ENCODE assay signal across 8 cellular contexts in genomic region chr1:27555700-27556424, GRCh38. TPM values are rescaled to one million over a fixed set of nuclear protein-coding genes. Genes with fewer than 3 reads are reported as not detected.
DNase-seq lines count a peak whose midpoint lies in the region; ATAC-seq and TF ChIP-seq lines count a peak whose summit lies in the region.

No MANE protein-coding gene starts in this region.

- whole genome bisulfite sequencing in psoas muscle, 3 donors, result 10 to 21% (median 20%) methylated on average over 9 to 12 of the region's 12 CpGs

- H3K27me3 ChIP-seq in PC-3 (ENCODE audit: low read length) (no peaks in the 10 kb centered on the region), psoas muscle (ENCODE audit: insufficient read depth in 3 of 3, low read length in 2 of 3) (no peaks in the 10 kb centered on the region), SJCRH30 (no peaks in the 10 kb centered on the region)

- H3K9me3 Mint-ChIP-seq in endothelial cell (ENCODE audit: unreplicated experiment), result no peaks in the 10 kb centered on the region

- H3K36me3 Mint-ChIP-seq in endothelial cell (ENCODE audit: low read depth, unreplicated experiment), result peaks cover 15% of the 10 kb centered on the region

- H3F3A ChIP-seq in PC-3 (ENCODE audit: low read length, unreplicated experiment), result peaks cover 3% of the 10 kb centered on the region

- no peaks in the 10 kb centered on the region for H4K20me1 ChIP-seq in PC-3 (ENCODE audit: low read length)

- no peak for TF ChIP-seq CTCF in PC-3 (conservative IDR thresholded peaks at IDR 0.05; ENCODE audit: low read depth, low read length)
- no peak for TF ChIP-seq CTCF in endothelial cell (IDR thresholded peaks at IDR 0.05; ENCODE audit: unreplicated experiment)
- TF ChIP-seq CTCF in psoas muscle (IDR thresholded peaks at IDR 0.05), result no peak

- H3K27ac ChIP-seq in PC-3 (ENCODE audit: low read length) (peak overlapping the region; percentile 14; the same call in 1 of the 2 replicates), psoas muscle (peak overlapping the region; percentile 90), SJCRH30 (no peak overlapping the region)

- BruUV-seq in PC-3 (replicated peaks; lab: Mats Ljungman, UMichigan), result no TSS peak

- H3K4me1 Mint-ChIP-seq in endothelial cell (ENCODE audit: unreplicated experiment), result peaks cover 27% of the 10 kb centered on the region

- intact Hi-C loops in PC-3 (cut with micrococcal nuclease) (loop anchor here (5.0 to 10.0 kb wide), 2 partner anchors 106 to 141 kb away; no protein-coding TSS in a partner anchor), psoas muscle (cut with DNase I) (loop anchor here in 1 of 2 donors (5.0 kb wide), 1 partner anchor 46 kb away; the partner anchor contains the start of gene AHDC1)

- peak overlapping the region; percentile 22; the same call in 1 of the 2 replicates for H3K4me2 ChIP-seq in PC-3 (ENCODE audit: low read length)

- peaks cover 19% of the 10 kb centered on the region; the same call in 1 of the 2 replicates for H3K36me3 ChIP-seq in PC-3 (ENCODE audit: low read depth, low read length)
- H3K36me3 ChIP-seq in psoas muscle (ENCODE audit: insufficient read depth in 1 of 2, low read depth in 1 of 2), result peaks cover 0 to 53% of the 10 kb centered on the region in 2 donors
- H3K36me3 ChIP-seq in SJCRH30, result peaks cover 60% of the 10 kb centered on the region

- H3K9ac ChIP-seq in PC-3 (ENCODE audit: low read length), result 0 out of 2 replicates have a peak overlapping the region, but pooled peaks have one; percentile 6

- no peak overlapping the region for H2AFZ ChIP-seq in PC-3 (ENCODE audit: low read length)

- H3K4me1 ChIP-seq in PC-3 (ENCODE audit: insufficient read depth, low read length), result peaks cover 21% of the 10 kb centered on the region
- peaks cover 59% of the 10 kb centered on the region for H3K4me1 ChIP-seq in psoas muscle
- H3K4me1 ChIP-seq in SJCRH30, result peaks cover 38% of the 10 kb centered on the region

- H3K4me3 Mint-ChIP-seq in endothelial cell (ENCODE audit: unreplicated experiment), result peak overlapping the region; percentile 83

- peaks cover 10% of the 10 kb centered on the region for H3K79me2 ChIP-seq in PC-3 (ENCODE audit: low read length)

- H3K9me2 ChIP-seq in PC-3 (replicated peaks; ENCODE audit: low read length), result no peaks in the 10 kb centered on the region

- DNase-seq in EL (peak; percentile 43), PC-3 (no peak), endothelial cell (ENCODE audit: low spot score) (no peak), psoas muscle (peak; percentile 62 to 74), SJCRH30 (no peak), occipital lobe (lab: John Stamatoyannopoulos, UW) (no peak)
- DNase-seq in stimulated activated naive CD4-positive, alpha-beta T cell treated with Interleukin-2 at 50 U/mL for 16 hours (lab: John Stamatoyannopoulos, UW), result no peak

- H3K9me3 ChIP-seq in PC-3 (ENCODE audit: low read length), result no peaks in the 10 kb centered on the region
- no peaks in the 10 kb centered on the region for H3K9me3 ChIP-seq in psoas muscle
- H3K9me3 ChIP-seq in SJCRH30 (replicated peaks), result no peaks in the 10 kb centered on the region

- POLR2A ChIA-PET in PC-3 (lab: Charles Lee; ENCODE audit: unreplicated experiment), result no interaction called here

- H3K27me3 Mint-ChIP-seq in endothelial cell (ENCODE audit: unreplicated experiment), result peaks cover 6% of the 10 kb centered on the region

- ATAC-seq in PC-3, result no peak
- ATAC-seq in psoas muscle, result no peak
- no peak for ATAC-seq in HG02588 (IDR thresholded peaks at IDR 0.05; ENCODE audit: unreplicated experiment)

- CTCF ChIA-PET in PC-3 (lab: Charles Lee), result interaction anchor here (0.5 to 2.5 kb wide), 8 partner anchors 13 to 150 kb away, joined by 3 to 30 read pairs (median 11); partner anchors contain the start of gene AHDC1

- H3K27ac Mint-ChIP-seq in endothelial cell (ENCODE audit: unreplicated experiment), result peak overlapping the region; percentile 79

- no peak overlapping the region for H3K4me3 ChIP-seq in PC-3 (ENCODE audit: low read length)
- peak overlapping the region; percentile 11 for H3K4me3 ChIP-seq in psoas muscle
- H3K4me3 ChIP-seq in SJCRH30, result no peak overlapping the region

RNA-seq across cellular contexts. Expression of gene AHDC1, which starts 48.1 kb away (rescaled TPM):
- total RNA-seq in PC-3 (2014; rRNA removed) (15.2 and 20.4 TPM in 2 replicates), endothelial cell (ENCODE audit: unreplicated experiment) (48.0 TPM), psoas muscle (10 to 100 TPM; 35.9 to 65.2 (median 59.0) TPM), occipital lobe (11.9 TPM)
- polyA plus RNA-seq in psoas muscle, result 10 to 100 TPM in 1 of 3 donors, 1 to 10 TPM in 2; 6.4 to 19.8 (median 9.7) TPM
- 29.7 and 30.6 TPM in 2 replicates for total RNA-seq in SJCRH30 (2014; rRNA removed; shearing (Covaris generic))

Comparison
In these comparisons a context has a peak if more than half of its experiments do, and no peak if none do; other contexts are left out.
1. DNase-seq: peak in EL (single experiment) and psoas muscle (2 of 2); none in PC-3 (single experiment), endothelial cell (single experiment), stimulated activated naive CD4-positive, alpha-beta T cell treated with Interleukin-2 at 50 U/mL for 16 hours (single experiment), SJCRH30 (0 of 2) and occipital lobe (single experiment).